20 cellular contexts compared by ENCODE assay signal in genomic region chr7:116306409-116307048, GRCh38.
"Had no signal": no experiment of that assay in that cellular context is flagged by ENCODE, and none has a peak within 500 bp of the region (broad histone marks: within the 10 kb centered on the region; RNA-seq: fewer than 3 reads in every experiment).

No MANE protein-coding gene starts in this region.

- ATAC-seq: activated CD8-positive, alpha-beta T cell treated with anti-CD3 and anti-CD28 coated beads, Interleukin-2, amount 10 ng/mL, durations not matched to agents 7 days and 5 days; activated T-cell treated with anti-CD3 and anti-CD28 coated beads, Interleukin-2, amount 50 U/mL, for 72 hours; left lung; naive thymus-derived CD8-positive, alpha-beta T cell; stimulated activated naive CD8-positive, alpha-beta T cell treated with anti-CD3 and anti-CD28 coated beads, Interleukin-15, Interleukin-2, amounts not matched to agents 100 U/mL and 50 U/mL, for 24 hours had no signal

- FAIRE-seq: kidney had no signal

- H3K27ac ChIP-seq: left lung, parathyroid adenoma, skin epidermis, testis, upper lobe of left lung, VCaP had no signal

- H3K9me3 Mint-ChIP-seq: activated T-cell treated with anti-CD3 and anti-CD28 coated beads, Interleukin-2, amount 50 U/mL, for 72 hours; brain; naive thymus-derived CD8-positive, alpha-beta T cell had no signal

- H3K9me3 ChIP-seq: left lung, testis, upper lobe of left lung had no signal

- H3K27me3 Mint-ChIP-seq: brain had no signal

- H3K27ac Mint-ChIP-seq: activated CD8-positive, alpha-beta T cell treated with anti-CD3 and anti-CD28 coated beads, Interleukin-2, amount 10 ng/mL, durations not matched to agents 7 days and 5 days; activated naive CD8-positive, alpha-beta T cell; activated T-cell treated with anti-CD3 and anti-CD28 coated beads, Interleukin-2, amount 50 U/mL, for 72 hours; naive thymus-derived CD8-positive, alpha-beta T cell had no signal

- H3K9ac ChIP-seq: parathyroid adenoma had no signal

- H3K4me3 Mint-ChIP-seq: activated CD8-positive, alpha-beta T cell treated with anti-CD3 and anti-CD28 coated beads, Interleukin-2, amount 10 ng/mL, durations not matched to agents 7 days and 5 days; activated naive CD8-positive, alpha-beta T cell; activated T-cell treated with anti-CD3 and anti-CD28 coated beads, Interleukin-2, amount 50 U/mL, for 72 hours; brain; naive thymus-derived CD8-positive, alpha-beta T cell had no signal

- H3K79me2 ChIP-seq: parathyroid adenoma had no signal

- H3K27me3 ChIP-seq: left lung, testis, upper lobe of left lung had no signal

- H3K36me3 ChIP-seq: left lung, upper lobe of left lung had no signal

- H3K36me3 Mint-ChIP-seq: activated naive CD8-positive, alpha-beta T cell; brain; naive thymus-derived CD8-positive, alpha-beta T cell had no signal

- H2AFZ ChIP-seq: parathyroid adenoma had no signal

- H3K4me1 Mint-ChIP-seq: naive thymus-derived CD8-positive, alpha-beta T cell had no signal

- DNase-seq: activated CD4-positive, alpha-beta T cell treated with anti-CD3 and anti-CD28 coated beads for 4 hours; activated CD8-positive, alpha-beta memory T cell treated with anti-CD3 and anti-CD28 coated beads, Interleukin-2, amount 50 U/mL, for 4 hours; activated CD8-positive, alpha-beta T cell treated with anti-CD3 and anti-CD28 coated beads, Interleukin-2, amount 10 ng/mL, durations not matched to agents 7 days and 5 days; activated gamma-delta T cell; activated T-cell treated with anti-CD3 and anti-CD28 coated beads, Interleukin-2, amount 50 U/mL, for 72 hours; central memory CD4-positive, alpha-beta T cell; effector memory CD4-positive, alpha-beta T cell; foreskin melanocyte; kidney; left lung; naive thymus-derived CD8-positive, alpha-beta T cell; retina; stimulated activated naive CD8-positive, alpha-beta T cell treated with anti-CD3 and anti-CD28 coated beads, Interleukin-15, Interleukin-2, amounts not matched to agents 100 U/mL and 50 U/mL, for 24 hours; testis; upper lobe of left lung had no signal

- H3K4me3 ChIP-seq: left lung, skin epidermis, testis, upper lobe of left lung had no signal

- H3K4me1 ChIP-seq: left lung, parathyroid adenoma, testis, upper lobe of left lung had no signal
